ENCODE assay signal across 8 cellular contexts in genomic region chr3:97821810-97822775, GRCh38. TPM values are rescaled to one million over a fixed set of nuclear protein-coding genes. Genes with fewer than 3 reads are reported as not detected.
A peak's percentile ranks its signal among the peaks of the same experiment; 100 is the strongest.
DNase-seq lines count a peak whose midpoint lies in the region.

TSS of gene CRYBG3 (plus strand) at chr3:97822011. CDS start at chr3:97822207, 196 bp downstream.

- H3K4me3 ChIP-seq in GM23248 (peak within 1 kb of the TSS; percentile 92), Karpas-422 (ENCODE audit: low read length) (peak within 1 kb of the TSS; percentile 73), SJCRH30 (peak within 1 kb of the TSS; percentile 81), neuronal stem cell (ENCODE audit: low read length in 2 of 2) (peak within 1 kb of the TSS; percentile 84 to 95), subcutaneous abdominal adipose tissue (ENCODE audit: low read depth in 1 of 5, low read length in 5 of 5) (peak within 1 kb of the TSS; percentile 85 to 99 (median 92))

- peaks cover 12% of the 10 kb centered on the region; the same call in 1 of the 2 replicates for H4K20me1 ChIP-seq in GM23248 (ENCODE audit: insufficient read depth)
- no peaks in the 10 kb centered on the region for H4K20me1 ChIP-seq in Karpas-422 (ENCODE audit: insufficient read depth, low read depth, low read length)

- peak within 1 kb of the TSS; percentile 93 for H3K27ac ChIP-seq in GM23248
- no peak within 1 kb of the TSS for H3K27ac ChIP-seq in Karpas-422 (ENCODE audit: low read length)
- H3K27ac ChIP-seq in SJCRH30, result peak within 1 kb of the TSS; percentile 48
- H3K27ac ChIP-seq in neuronal stem cell (replicated peaks; ENCODE audit: low read length), result no peak within 1 kb of the TSS
- H3K27ac ChIP-seq in subcutaneous abdominal adipose tissue (ENCODE audit: low read depth, low read length), result peak within 1 kb of the TSS; percentile 85

- H2AFZ ChIP-seq in GM23248 (peak within 1 kb of the TSS; percentile 100), Karpas-422 (ENCODE audit: low read length) (peak within 1 kb of the TSS; percentile 96), neuronal stem cell (ENCODE audit: low read length) (peak within 1 kb of the TSS; percentile 97)

- no peak within 1 kb of the TSS for H4K8ac ChIP-seq in neuronal stem cell (ENCODE audit: low read depth, low read length)

- peak within 1 kb of the TSS; percentile 35 for H2BK5ac ChIP-seq in neuronal stem cell (ENCODE audit: low read length)

- H2AK5ac ChIP-seq in neuronal stem cell (ENCODE audit: low read depth, low read length), result no peak within 1 kb of the TSS

- 1% methylated on average over 55 to 88 of the region's 102 CpGs for WGBS in GM23248 (ENCODE audit: low coverage in 1 of 2, low lambda C conversion rate in 2 of 2, missing lambda C conversion rate in 2 of 2), 2 experiments
- WGBS in neuronal stem cell (ENCODE audit: extremely low coverage in 2 of 2, insufficient read length in 2 of 2, insufficient replicate concordance in 1 of 2), 2 donors, result no CpG with 5 or more reads among the region's 102 CpGs

- in situ Hi-C loops in GM23248 (cut with MboI), result no loop called here

- no peaks in the 10 kb centered on the region for H3K9me2 ChIP-seq in GM23248 (ENCODE audit: insufficient read depth)
- H3K9me2 ChIP-seq in Karpas-422 (replicated peaks; ENCODE audit: insufficient read depth, low read length), result no peaks in the 10 kb centered on the region

- no peak within 1 kb of the TSS for H3K23ac ChIP-seq in neuronal stem cell (ENCODE audit: low read depth, low read length, poor library complexity)

- H3K79me2 ChIP-seq in GM23248 (ENCODE audit: insufficient read depth) (peaks cover 47% of the 10 kb centered on the region), Karpas-422 (ENCODE audit: low read length) (no peaks in the 10 kb centered on the region)

- H3K36me3 ChIP-seq in GM23248 (ENCODE audit: low read depth) (no peaks in the 10 kb centered on the region), Karpas-422 (ENCODE audit: insufficient read depth, low read length) (no peaks in the 10 kb centered on the region), SJCRH30 (no peaks in the 10 kb centered on the region), neuronal stem cell (replicated peaks in 1 of 2; ENCODE audit: control insufficient read depth in 2 of 2, insufficient read depth in 2 of 2, low read length in 2 of 2) (no peaks in the 10 kb centered on the region), subcutaneous abdominal adipose tissue (ENCODE audit: control insufficient read depth in 5 of 5, insufficient read depth in 5 of 5, low read length in 5 of 5) (no peaks in the 10 kb centered on the region)

- H3K9me3 ChIP-seq in GM23248 (ENCODE audit: low read depth) (no peaks in the 10 kb centered on the region), Karpas-422 (ENCODE audit: low read length) (no peaks in the 10 kb centered on the region), SJCRH30 (replicated peaks) (no peaks in the 10 kb centered on the region), neuronal stem cell (replicated peaks in 1 of 2; ENCODE audit: control insufficient read depth in 2 of 2, insufficient read depth in 1 of 2, low read depth in 1 of 2, low read length in 2 of 2) (no peaks in the 10 kb centered on the region), subcutaneous abdominal adipose tissue (ENCODE audit: control insufficient read depth in 5 of 5, low read length in 5 of 5) (no peaks in the 10 kb centered on the region)

- H3F3A ChIP-seq in GM23248 (ENCODE audit: insufficient read depth), result peaks cover 13% of the 10 kb centered on the region

- H3K4me1 ChIP-seq in GM23248 (ENCODE audit: insufficient read depth), result peaks cover 11% of the 10 kb centered on the region
- H3K4me1 ChIP-seq in Karpas-422 (ENCODE audit: low read length), result peaks cover 18% of the 10 kb centered on the region
- H3K4me1 ChIP-seq in SJCRH30, result peaks cover 7% of the 10 kb centered on the region; the same call in 1 of the 2 replicates
- peaks cover 0 to 7% of the 10 kb centered on the region in 2 donors for H3K4me1 ChIP-seq in neuronal stem cell (ENCODE audit: control insufficient read depth in 2 of 2, insufficient read depth in 1 of 2, low read depth in 1 of 2, low read length in 2 of 2)
- peaks cover 0 to 43% (median 41%) of the 10 kb centered on the region in 5 donors for H3K4me1 ChIP-seq in subcutaneous abdominal adipose tissue (ENCODE audit: control insufficient read depth in 5 of 5, insufficient read depth in 5 of 5, low read length in 5 of 5)

- H3K18ac ChIP-seq in neuronal stem cell (ENCODE audit: low read length), result peak within 1 kb of the TSS; percentile 88

- H3K27me3 ChIP-seq in GM23248 (replicated peaks; ENCODE audit: insufficient read depth) (no peaks in the 10 kb centered on the region), Karpas-422 (ENCODE audit: low read length) (no peaks in the 10 kb centered on the region; the same call in 1 of the 2 replicates), SJCRH30 (no peaks in the 10 kb centered on the region), neuronal stem cell (ENCODE audit: control insufficient read depth in 3 of 3, insufficient read depth in 3 of 3, low read depth in 1 of 3, low read length in 3 of 3) (peaks cover 0 to 14% (median 12%) of the 10 kb centered on the region in 3 experiments), subcutaneous abdominal adipose tissue (ENCODE audit: control insufficient read depth in 5 of 5, insufficient read depth in 4 of 5, low read length in 5 of 5) (no peaks in the 10 kb centered on the region)

- peak; percentile 84 for DNase-seq in ELR (ENCODE audit: low read depth)
- peak; percentile 96 for DNase-seq in GM23248
- peak; percentile 93 for DNase-seq in Karpas-422
- peak; percentile 85 to 90 for DNase-seq in SJCRH30
- DNase-seq in activated naive CD4-positive, alpha-beta T cell (lab: John Stamatoyannopoulos, UW), result peak; percentile 43 to 78 (median 51)
- peak; percentile 68 for DNase-seq in foreskin melanocyte
- DNase-seq in neuronal stem cell (ENCODE audit: low spot score), result peak; percentile 79

- H4K91ac ChIP-seq in neuronal stem cell (ENCODE audit: low read depth, low read length, poor library complexity), result peak within 1 kb of the TSS; percentile 86

- H3K4me2 ChIP-seq in GM23248 (ENCODE audit: unreplicated experiment), result peak within 1 kb of the TSS; percentile 96
- H3K4me2 ChIP-seq in Karpas-422 (ENCODE audit: low read depth, low read length, poor library complexity, severe bottlenecking), result peak within 1 kb of the TSS; percentile 87
- peak within 1 kb of the TSS; percentile 77 for H3K4me2 ChIP-seq in neuronal stem cell (ENCODE audit: insufficient read depth, low read length, poor library complexity, severe bottlenecking)

- peak within 1 kb of the TSS; percentile 29 for H3K4ac ChIP-seq in neuronal stem cell (ENCODE audit: low read length)

- H3K14ac ChIP-seq in neuronal stem cell (ENCODE audit: low read length), result peak within 1 kb of the TSS; percentile 43

- H3K9ac ChIP-seq in GM23248, result peak within 1 kb of the TSS; percentile 94
- peak within 1 kb of the TSS; percentile 72 for H3K9ac ChIP-seq in Karpas-422 (ENCODE audit: low read length)
- peak within 1 kb of the TSS; percentile 87 for H3K9ac ChIP-seq in neuronal stem cell (ENCODE audit: low read depth, low read length, poor library complexity)
- peak within 1 kb of the TSS; percentile 73 to 95 (median 88) for H3K9ac ChIP-seq in subcutaneous abdominal adipose tissue (ENCODE audit: low read length in 5 of 5)

- H3K79me1 ChIP-seq in neuronal stem cell (ENCODE audit: low read depth, low read length), result peaks cover 3% of the 10 kb centered on the region

- no peak within 1 kb of the TSS for H2BK15ac ChIP-seq in neuronal stem cell (ENCODE audit: low read length)

- no peak within 1 kb of the TSS for H2BK120ac ChIP-seq in neuronal stem cell (ENCODE audit: low read depth, low read length)

- H2BK12ac ChIP-seq in neuronal stem cell (ENCODE audit: low read length), result no peak within 1 kb of the TSS

RNA-seq across cellular contexts. Expression of gene CRYBG3, which starts in this region (rescaled TPM):
- total RNA-seq in GM23248 (2014; rRNA removed; shearing (Covaris generic)), result 16.8 and 16.9 TPM in 2 replicates
- polyA plus RNA-seq in GM23248 (2016; fragmentation: Nextera tagmentation; extraction: Ambion mirVana), result 3.3 and 4.3 TPM in 2 replicates
- total RNA-seq in Karpas-422 (2014; rRNA removed; shearing (Covaris generic); ENCODE audit: low replicate concordance), result 0.61 and 1.1 TPM in 2 replicates
- total RNA-seq in SJCRH30 (2014; rRNA removed; shearing (Covaris generic)), result 19.3 and 21.9 TPM in 2 replicates
- polyA plus RNA-seq in neuronal stem cell (2013, experiment 1 of 2), result 1.4 TPM
- polyA plus RNA-seq in neuronal stem cell (2013, experiment 2 of 2), result 1.4 TPM

Comparison
In these comparisons a context has a peak if more than half of its experiments do, and no peak if none do; other contexts are left out.
1. H3K27ac ChIP-seq: peak in GM23248 (single experiment), SJCRH30 (single experiment) and subcutaneous abdominal adipose tissue (single experiment); none in Karpas-422 (single experiment) and neuronal stem cell (single experiment).
2. Peak in every context shown above with its lines, with median percentiles within 50 percentile points of each other: DNase-seq, H2AFZ ChIP-seq, H3K4me2 ChIP-seq, H3K4me3 ChIP-seq and H3K9ac ChIP-seq.